23 cellular contexts compared by ENCODE assay signal in the genomic region with DNA sequence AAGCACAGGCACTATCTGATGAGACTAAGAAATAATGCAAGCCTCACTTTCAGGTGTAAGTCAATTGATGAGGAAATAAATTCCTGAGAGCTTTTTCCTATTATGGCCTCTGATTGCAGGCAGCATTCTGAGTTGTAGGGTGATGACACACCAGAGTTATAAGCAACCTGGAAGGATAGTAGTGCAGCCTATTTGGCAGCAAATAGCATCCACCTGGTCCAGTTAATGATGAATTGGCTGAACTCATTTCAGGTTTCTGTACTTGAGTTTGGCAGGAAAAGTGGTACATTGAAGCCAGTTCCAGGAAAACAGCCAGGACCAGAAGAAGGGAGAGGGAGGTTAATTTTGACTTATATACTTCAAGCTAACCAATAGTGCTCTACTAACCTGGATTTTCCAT.
DNase-seq lines count a peak whose midpoint lies in the region; ATAC-seq, FAIRE-seq and TF ChIP-seq lines count a peak whose summit lies in the region.
"Had no signal": no experiment of that assay in that cellular context is flagged by ENCODE, and none has a peak within 500 bp of the region (broad histone marks: within the 10 kb centered on the region; RNA-seq: fewer than 3 reads in every experiment).

No MANE protein-coding gene starts in this region.

- H3K79me2 ChIP-seq in mammary epithelial cell (ENCODE audit: insufficient read depth, low read length) = no peaks in the 10 kb centered on the region

- H3K27ac Mint-ChIP-seq in MCF 10A (ENCODE audit: low read depth, unreplicated experiment) = no peak overlapping the region
- H3K27ac Mint-ChIP-seq: CD8-positive, alpha-beta T cell had no signal

- in situ Hi-C loops in mammary epithelial cell (cut with MboI; ENCODE audit: low sequenced_read_pairs in 2 of 2) = no loop called here

- H3K27ac ChIP-seq in mammary epithelial cell (ENCODE audit: insufficient read depth, low read depth, low read length) = no peak overlapping the region

- H3K27me3 ChIP-seq in mammary epithelial cell (ENCODE audit: insufficient read depth, low read length) (no peaks in the 10 kb centered on the region), bronchial epithelial cell (ENCODE audit: control insufficient read depth, insufficient read depth, low read length) (no peaks in the 10 kb centered on the region)

- no peaks in the 10 kb centered on the region for H3K4me1 Mint-ChIP-seq in MCF 10A (ENCODE audit: insufficient read depth, unreplicated experiment)

- H3K36me3 ChIP-seq in mammary epithelial cell (ENCODE audit: insufficient read depth, low read length) (no peaks in the 10 kb centered on the region), bronchial epithelial cell (ENCODE audit: control insufficient read depth, insufficient read depth, low read length) (no peaks in the 10 kb centered on the region)

- POLR2A ChIA-PET in MCF 10A (lab: Yijun Ruan, JAX) = interaction anchor here (0.7 to 1.0 kb wide), 2 partner anchors 58 to 60 kb away, joined by 3 to 4 read pairs; no protein-coding TSS in a partner anchor

- H3K4me1 ChIP-seq in mammary epithelial cell (ENCODE audit: insufficient read depth, low read length) = no peaks in the 10 kb centered on the region

- no peak for ATAC-seq in GM21447 (IDR thresholded peaks at IDR 0.05; ENCODE audit: unreplicated experiment)
- ATAC-seq: CD8-positive, alpha-beta T cell; HCT116 had no signal

- H3K4me3 ChIP-seq in mammary epithelial cell (replicated peaks in 1 of 3; ENCODE audit: insufficient read depth in 1 of 3, low read depth in 2 of 3, low read length in 3 of 3) (no peak overlapping the region), bronchial epithelial cell (ENCODE audit: low read depth, low read length) (no peak overlapping the region)

- BruUV-seq in MCF 10A (replicated peaks; lab: Mats Ljungman, UMichigan) = no TSS peak
- BruUV-seq in mammary epithelial cell (replicated peaks; lab: Mats Ljungman, UMichigan) = no TSS peak

- CTCF ChIA-PET in MCF 10A (lab: Yijun Ruan, JAX) (interaction anchor here (1.0 kb wide), 1 partner anchor 188 kb away, joined by 3 read pairs; no protein-coding TSS in a partner anchor), mammary epithelial cell (lab: Charles Lee; ENCODE audit: low non-redundant PET) (no interaction called here)

- no peak for FAIRE-seq in bronchial epithelial cell (lab: Jason Lieb, UNC)
- FAIRE-seq: GM12892 had no signal

- no peaks in the 10 kb centered on the region for H4K20me1 ChIP-seq in mammary epithelial cell (ENCODE audit: insufficient read depth, low read length)

- TF ChIP-seq CTCF in MCF 10A (IDR thresholded peaks at IDR 0.05; ENCODE audit: unreplicated experiment) = no peak
- TF ChIP-seq CTCF in mammary epithelial cell (conservative IDR thresholded peaks at IDR 0.05 in 1 of 2, IDR thresholded peaks at IDR 0.05 in 1 of 2; ENCODE audit: extremely low read depth in 1 of 2, insufficient read depth in 1 of 2, low read depth in 1 of 2, low read length in 2 of 2) = no peak
- no peak for TF ChIP-seq CTCF in bronchial epithelial cell (IDR thresholded peaks at IDR 0.05; ENCODE audit: insufficient read depth, low read length, severe bottlenecking)

- no peaks in the 10 kb centered on the region for H3K36me3 Mint-ChIP-seq in MCF 10A (ENCODE audit: insufficient read depth, unreplicated experiment)
- H3K36me3 Mint-ChIP-seq: CD8-positive, alpha-beta T cell had no signal

- no peaks in the 10 kb centered on the region for H3K9me3 Mint-ChIP-seq in MCF 10A (ENCODE audit: unreplicated experiment)
- H3K9me3 Mint-ChIP-seq: CD8-positive, alpha-beta T cell had no signal

- intact Hi-C loops in MCF 10A (cut with micrococcal nuclease) (no loop called here), mammary epithelial cell (cut with micrococcal nuclease) (no loop called here)

- H3K9ac ChIP-seq in mammary epithelial cell (ENCODE audit: insufficient read depth, low read length) = no peak overlapping the region

- H3K27me3 Mint-ChIP-seq in MCF 10A (ENCODE audit: insufficient read depth, unreplicated experiment) = no peaks in the 10 kb centered on the region

- DNase-seq in MCF 10A (ENCODE audit: unreplicated experiment) = peak; percentile 14
- no peak for DNase-seq in mammary epithelial cell
- DNase-seq in bronchial epithelial cell (ENCODE audit: low read depth) = peak; percentile 35
- DNase-seq in kidney tubule cell (ENCODE audit: low spot score) = peak; percentile 66
- no peak for DNase-seq in NCI-H526 treated with DMSO at 0.1 percent for 48 hours (lab: John Stamatoyannopoulos, UW)
- no peak for DNase-seq in RPMI8226
- DNase-seq: 8988T; CD8-positive, alpha-beta T cell; DND-41; GOT3; Karpas-422; MM.1S; NCI-H1048; NCI-H1436 treated with DMSO at 0.1 percent for 48 hours; NCI-H1930; NCI-H2227 treated with DMSO at 0.1 percent for 48 hours; NCI-H510A; NCI-H82; SHP77; SW 1271 had no signal

- dilution Hi-C loops in mammary epithelial cell (cut with HindIII; ENCODE audit: low sequenced_read_pairs) = no loop called here

- no peaks in the 10 kb centered on the region for H3K9me3 ChIP-seq in mammary epithelial cell (replicated peaks; ENCODE audit: insufficient read depth, low read length)

- no peak overlapping the region for H2AFZ ChIP-seq in mammary epithelial cell (ENCODE audit: low read depth, low read length)

- H3K4me3 Mint-ChIP-seq in MCF 10A (ENCODE audit: unreplicated experiment) = no peak overlapping the region
- H3K4me3 Mint-ChIP-seq: CD8-positive, alpha-beta T cell had no signal

- H3K4me2 ChIP-seq in mammary epithelial cell (ENCODE audit: insufficient read depth, low read depth, low read length) = no peak overlapping the region

Comparison
In these comparisons a context has a peak if more than half of its experiments do, and no peak if none do; other contexts are left out.
1. DNase-seq: peak in MCF 10A (single experiment), bronchial epithelial cell (single experiment) and kidney tubule cell (single experiment); none in mammary epithelial cell (single experiment), NCI-H526 treated with DMSO at 0.1 percent for 48 hours (single experiment) and RPMI8226 (single experiment).